ENCODE assay signal across 19 cellular contexts in the genomic region with DNA sequence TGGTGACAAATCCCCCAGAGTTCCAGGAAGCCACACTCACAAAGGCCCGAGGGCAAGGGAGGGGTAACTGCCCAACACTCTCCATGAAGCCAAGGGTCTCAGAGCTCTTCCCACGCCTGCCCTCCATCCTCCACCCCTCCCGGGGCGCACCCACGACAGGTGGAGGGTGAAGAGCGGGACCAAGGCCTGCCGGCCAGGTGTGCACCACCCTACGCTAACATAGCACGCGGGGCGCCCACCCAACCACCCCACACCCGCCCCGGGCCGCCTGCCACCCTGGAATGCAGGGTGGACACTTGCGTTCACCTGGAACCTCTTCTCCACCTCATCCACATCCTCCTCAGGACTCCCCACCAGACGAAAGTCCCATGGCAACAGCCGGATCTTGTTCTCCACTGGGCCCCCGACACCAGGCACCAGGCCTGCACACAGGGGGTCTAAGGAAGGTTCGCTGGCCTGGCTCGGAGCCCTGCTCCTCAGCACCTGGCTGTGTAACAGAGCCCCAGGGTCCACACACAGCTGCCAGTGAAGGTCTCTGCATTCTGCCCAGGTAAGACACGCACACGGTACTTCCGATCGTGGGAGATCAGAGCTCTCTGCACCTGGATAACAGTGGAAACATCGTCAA. TPM values are rescaled to one million over a fixed set of nuclear protein-coding genes. Genes with fewer than 3 reads are reported as not detected.
DNase-seq lines count a peak whose midpoint lies in the region; ATAC-seq and TF ChIP-seq lines count a peak whose summit lies in the region.
"Had no signal": no experiment of that assay in that cellular context is flagged by ENCODE, and none has a peak within 500 bp of the region (broad histone marks: within the 10 kb centered on the region; RNA-seq: fewer than 3 reads in every experiment).

No MANE protein-coding gene starts in this region.

- intact Hi-C loops in Right ventricle myocardium inferior (cut with DNase I): loop anchor here (5.0 kb wide), 1 partner anchor 98 kb away; no protein-coding TSS in a partner anchor
- intact Hi-C loops in heart left ventricle (cut with DNase I): loop anchor here in 8 of 10 donors (5.0 to 10.0 kb wide), 5 partner anchors 83 to 538 kb away; no protein-coding TSS in a partner anchor
- intact Hi-C loops in upper lobe of right lung (cut with DNase I): no loop called here
- intact Hi-C loops in thyroid gland (cut with DNase I): no loop called here

- peaks cover 0 to 37% (median 20%) of the 10 kb centered on the region in 12 donors for H3K4me1 ChIP-seq in heart left ventricle
- H3K4me1 ChIP-seq in RWPE2 (ENCODE audit: insufficient read depth, poor library complexity, severe bottlenecking): no peaks in the 10 kb centered on the region
- H3K4me1 ChIP-seq in upper lobe of right lung: peaks cover under 1% of the 10 kb centered on the region
- H3K4me1 ChIP-seq in thyroid gland: peaks cover 19 to 33% of the 10 kb centered on the region in 2 donors
- peaks cover 5% of the 10 kb centered on the region; the same call in 1 of the 2 replicates for H3K4me1 ChIP-seq in BE2C
- H3K4me1 ChIP-seq: A549 had no signal

- H3K9me3 ChIP-seq in heart left ventricle: peaks cover 0 to 8% (median 0%) of the 10 kb centered on the region in 12 donors
- no peaks in the 10 kb centered on the region for H3K9me3 ChIP-seq in RWPE2 (ENCODE audit: severe bottlenecking)
- no peaks in the 10 kb centered on the region for H3K9me3 ChIP-seq in upper lobe of right lung
- no peaks in the 10 kb centered on the region for H3K9me3 ChIP-seq in thyroid gland
- peaks cover 6% of the 10 kb centered on the region for H3K9me3 ChIP-seq in BE2C

- H3K36me3 ChIP-seq in heart left ventricle (peaks cover 0 to 28% (median 7%) of the 10 kb centered on the region in 9 donors), RWPE2 (ENCODE audit: low read depth) (peaks cover 24% of the 10 kb centered on the region), upper lobe of right lung (peaks cover 12% of the 10 kb centered on the region), thyroid gland (no peaks in the 10 kb centered on the region), BE2C (peaks cover 38% of the 10 kb centered on the region)

- no peaks in the 10 kb centered on the region for H3K27me3 ChIP-seq in heart left ventricle
- H3K27me3 ChIP-seq in RWPE2 (ENCODE audit: insufficient read depth, poor library complexity, severe bottlenecking): no peaks in the 10 kb centered on the region
- H3K27me3 ChIP-seq in upper lobe of right lung: no peaks in the 10 kb centered on the region
- no peaks in the 10 kb centered on the region for H3K27me3 ChIP-seq in thyroid gland
- H3K27me3 ChIP-seq in BE2C: no peaks in the 10 kb centered on the region

- ATAC-seq in Right ventricle myocardium inferior: no peak
- no peak for ATAC-seq in heart left ventricle
- no peak for ATAC-seq in RWPE2 (ENCODE audit: low read depth)
- no peak for ATAC-seq in upper lobe of right lung
- ATAC-seq: A549 had no signal

- DNase-seq in Right ventricle myocardium inferior (ENCODE audit: missing footprints) (peak; percentile 52), heart left ventricle (no peak), RWPE2 (ENCODE audit: low spot score) (peak; percentile 47), mesenteric fat pad (ENCODE audit: low spot score) (peak; percentile 75), upper lobe of right lung (peak; percentile 55), thyroid gland (no peak), BE2C (no peak)
- DNase-seq: COR-L47; DMS153; GOT3; KBM-7; MV-4-11; NCI-H1417; NCI-H1930; NCI-H2171; NCI-H446; NCI-H69; NK-92 treated with Interleukin-12 subunit alpha and Interleukin-12 subunit beta, amount 100 ng/mL, for 24 hours had no signal

- TF ChIP-seq POLR2A in heart left ventricle (IDR thresholded peaks at IDR 0.05) (no peak), thyroid gland (IDR thresholded peaks at IDR 0.05) (no peak)

- H3K27ac ChIP-seq in heart left ventricle (no peak overlapping the region), RWPE2 (ENCODE audit: poor library complexity, severe bottlenecking) (no peak overlapping the region), upper lobe of right lung (no peak overlapping the region), thyroid gland (no peak overlapping the region)
- H3K27ac ChIP-seq: A549 had no signal

- 90 to 97% (median 96%) methylated on average over 19 to 25 of the region's 25 CpGs for WGBS in heart left ventricle, 4 donors
- 94% methylated on average over 19 to 23 of the region's 25 CpGs for WGBS in thyroid gland, 2 donors

- TF ChIP-seq CTCF in heart left ventricle (IDR thresholded peaks at IDR 0.05): no peak
- TF ChIP-seq CTCF in RWPE2 (IDR thresholded peaks at IDR 0.05; ENCODE audit: poor library complexity, severe bottlenecking): no peak
- no peak for TF ChIP-seq CTCF in upper lobe of right lung (IDR thresholded peaks at IDR 0.05)
- TF ChIP-seq CTCF in thyroid gland (IDR thresholded peaks at IDR 0.05): no peak
- TF ChIP-seq CTCF in BE2C (IDR thresholded peaks at IDR 0.05; ENCODE audit: low read depth, low read length): no peak

- no peak overlapping the region for H3K4me3 ChIP-seq in heart left ventricle
- H3K4me3 ChIP-seq in RWPE2 (ENCODE audit: severe bottlenecking): no peak overlapping the region
- no peak overlapping the region for H3K4me3 ChIP-seq in upper lobe of right lung
- no peak overlapping the region for H3K4me3 ChIP-seq in thyroid gland (replicated peaks in 1 of 3)
- H3K4me3 ChIP-seq in BE2C (ENCODE audit: low read depth, low read length): no peak overlapping the region
- H3K4me3 ChIP-seq: A549 had no signal

RNA-seq across cellular contexts. Expression of a gene that starts 32.7 kb away (rescaled TPM):
- total RNA-seq in Right ventricle myocardium inferior (19.1 TPM), heart left ventricle (10 to 100 TPM; 11.1 to 29.7 (median 19.3) TPM), mesenteric fat pad (32.2 TPM), upper lobe of right lung (48.4 TPM), thyroid gland (10 to 100 TPM; 27.4 to 38.6 (median 33.9) TPM)
- polyA plus RNA-seq in heart left ventricle: 10 to 100 TPM; 21.8 to 25.3 TPM
- polyA plus RNA-seq in BE2C (2012; ENCODE audit: insufficient read depth, insufficient read length, low read depth): 65.7 TPM

RNA-seq across cellular contexts. Expression of a gene that starts 41.9 kb away (rescaled TPM):
- total RNA-seq in Right ventricle myocardium inferior (20.7 TPM), heart left ventricle (10 to 100 TPM; 14.2 to 22.3 (median 20.3) TPM), mesenteric fat pad (19.7 TPM), upper lobe of right lung (23.7 TPM), thyroid gland (10 to 100 TPM; 14.7 to 23.8 (median 18.2) TPM)
- polyA plus RNA-seq in heart left ventricle: 10 to 100 TPM; 18.8 to 31.5 TPM
- 76.2 TPM for polyA plus RNA-seq in BE2C (2012; ENCODE audit: insufficient read depth, insufficient read length, low read depth)

RNA-seq across cellular contexts. Expression of a gene that starts 42.0 kb away (rescaled TPM):
- 13.6 TPM for total RNA-seq in Right ventricle myocardium inferior
- 10 to 100 TPM in 8 of 9 donors, 1 to 10 TPM in 1; 9.8 to 18.4 (median 12.1) TPM for total RNA-seq in heart left ventricle
- 10 to 100 TPM; 18.9 to 23.7 TPM for polyA plus RNA-seq in heart left ventricle
- 16.3 TPM for total RNA-seq in mesenteric fat pad
- 13.2 TPM for total RNA-seq in upper lobe of right lung
- 10 to 100 TPM in 1 of 4 donors, 1 to 10 TPM in 3; 7.0 to 11.9 (median 9.8) TPM for total RNA-seq in thyroid gland
- 96.1 TPM for polyA plus RNA-seq in BE2C (2012; ENCODE audit: insufficient read depth, insufficient read length, low read depth)

Comparison
In these comparisons a context has a peak if more than half of its experiments do, and no peak if none do; other contexts are left out.
1. DNase-seq: peak in Right ventricle myocardium inferior (single experiment), RWPE2 (single experiment), mesenteric fat pad (single experiment) and upper lobe of right lung (single experiment); none in heart left ventricle (0 of 5), thyroid gland (0 of 2) and BE2C (single experiment).
2. intact Hi-C loops: an anchor here in Right ventricle myocardium inferior (5.0 kb wide) and heart left ventricle (5.0 to 10.0 kb wide); none called in upper lobe of right lung and thyroid gland.